In genomic region chr5:174563899-174564298, GRCh38 we compare ENCODE assay signal across 26 cellular contexts.
DNase-seq lines count a peak whose midpoint lies in the region; ATAC-seq, FAIRE-seq and TF ChIP-seq lines count a peak whose summit lies in the region.
"Had no signal": no experiment of that assay in that cellular context is flagged by ENCODE, and none has a peak within 500 bp of the region (broad histone marks: within the 10 kb centered on the region; RNA-seq: fewer than 3 reads in every experiment).

No MANE protein-coding gene starts in this region.

- no peaks in the 10 kb centered on the region for H3K79me1 ChIP-seq in H1 (ENCODE audit: low read depth, low read length)

- no peak overlapping the region for H4K5ac ChIP-seq in H1 (ENCODE audit: insufficient read length, low read depth, low read length)

- H3K4me1 ChIP-seq in BE2C = 0 out of 2 replicates have a peak, but pooled peaks cover 4% of the 10 kb centered on the region
- H3K4me1 ChIP-seq in H1 (replicated peaks in 1 of 4; ENCODE audit: control insufficient read depth in 3 of 4, insufficient read depth in 4 of 4, low read length in 3 of 4) = no peaks in the 10 kb centered on the region
- H3K4me1 ChIP-seq: Peyer's patch had no signal

- no peak overlapping the region for H3K9ac ChIP-seq in H1 (replicated peaks in 1 of 4; ENCODE audit: extremely low read depth in 1 of 4, low read depth in 3 of 4, low read length in 3 of 4)

- H3K27ac Mint-ChIP-seq in osteocyte (ENCODE audit: unreplicated experiment) = peak overlapping the region; percentile 47
- H3K27ac Mint-ChIP-seq: activated naive CD8-positive, alpha-beta T cell treated with anti-CD3 and anti-CD28 coated beads, Interleukin-2, amount 50 U/mL, for 24 hours; activated T-cell treated with anti-CD3 and anti-CD28 coated beads, Interleukin-2, amount 50 U/mL, for 24 hours had no signal

- TF ChIP-seq CTCF in BE2C (IDR thresholded peaks at IDR 0.05; ENCODE audit: low read depth, low read length) (no peak), H1 (IDR thresholded peaks at IDR 0.05; ENCODE audit: control extremely low read depth in 1 of 3, insufficient read depth in 1 of 3, low read depth in 1 of 3, low read length in 3 of 3) (no peak), osteocyte (IDR thresholded peaks at IDR 0.05) (no peak)

- TF ChIP-seq POLR2A in H1 (IDR thresholded peaks at IDR 0.05; ENCODE audit: control extremely low read depth in 1 of 2, low read depth in 2 of 2, low read length in 2 of 2) = no peak

- H2AK5ac ChIP-seq in H1 (ENCODE audit: low read depth, low read length) = no peak overlapping the region

- peaks cover 46% of the 10 kb centered on the region for H3K4me1 Mint-ChIP-seq in osteocyte (ENCODE audit: unreplicated experiment)
- H3K4me1 Mint-ChIP-seq: activated naive CD8-positive, alpha-beta T cell treated with anti-CD3 and anti-CD28 coated beads, Interleukin-2, amount 50 U/mL, for 24 hours had no signal

- H2BK15ac ChIP-seq in H1 (ENCODE audit: low read length) = no peak overlapping the region

- CTCF ChIA-PET in H1 (lab: Charles Lee; ENCODE audit: partially characterized antibody) = interaction anchor here (0.6 to 1.0 kb wide), 2 partner anchors 10 to 28 kb away, joined by 3 to 4 read pairs; no protein-coding TSS in a partner anchor

- no peak overlapping the region for H3K4me2 ChIP-seq in H1 (ENCODE audit: insufficient read depth in 1 of 2, low read depth in 2 of 2, low read length in 2 of 2)

- no peaks in the 10 kb centered on the region for H3K27me3 ChIP-seq in BE2C
- H3K27me3 ChIP-seq in H1 (replicated peaks in 1 of 4; ENCODE audit: control insufficient read depth in 3 of 4, extremely low read depth in 1 of 4, insufficient read depth in 3 of 4, low read length in 3 of 4) = no peaks in the 10 kb centered on the region
- H3K27me3 ChIP-seq: Peyer's patch had no signal

- TF ChIP-seq EP300 in H1 (IDR thresholded peaks at IDR 0.05; ENCODE audit: borderline replicate concordance in 1 of 2, low read depth in 2 of 2, low read length in 2 of 2) = no peak

- H3K27ac ChIP-seq in H1 (ENCODE audit: low read depth, low read length) = no peak overlapping the region
- H3K27ac ChIP-seq: Peyer's patch, SK-N-MC had no signal

- ATAC-seq in GM21423 (IDR thresholded peaks at IDR 0.05; ENCODE audit: unreplicated experiment) = no peak
- ATAC-seq: activated naive CD8-positive, alpha-beta T cell treated with anti-CD3 and anti-CD28 coated beads, Interleukin-2, amount 50 U/mL, for 24 hours had no signal

- H2BK20ac ChIP-seq in H1 (ENCODE audit: low read length) = no peak overlapping the region

- H3K79me2 ChIP-seq in H1 (ENCODE audit: control insufficient read depth in 1 of 2, insufficient read depth in 2 of 2, low read length in 2 of 2) = no peaks in the 10 kb centered on the region

- no peak overlapping the region for H2BK120ac ChIP-seq in H1 (replicated peaks; ENCODE audit: low read depth, low read length)

- H2BK5ac ChIP-seq in H1 (ENCODE audit: low read depth, low read length) = no peak overlapping the region

- peak overlapping the region; percentile 8; the same call in 1 of the 2 replicates for H4K8ac ChIP-seq in H1 (ENCODE audit: extremely low read depth, insufficient read depth, low read length)

- no peak overlapping the region for H4K91ac ChIP-seq in H1 (replicated peaks; ENCODE audit: insufficient read length, low read length)

- H3K36me3 ChIP-seq in BE2C (no peaks in the 10 kb centered on the region), H1 (ENCODE audit: control insufficient read depth in 2 of 4, insufficient read depth in 4 of 4, low read length in 3 of 4) (no peaks in the 10 kb centered on the region)
- H3K36me3 ChIP-seq: Peyer's patch had no signal

- no peaks in the 10 kb centered on the region for H4K20me1 ChIP-seq in H1 (replicated peaks in 1 of 2; ENCODE audit: control insufficient read depth in 1 of 2, insufficient read depth in 2 of 2, low read length in 2 of 2)

- H3K4me3 Mint-ChIP-seq in osteocyte (ENCODE audit: unreplicated experiment) = no peak overlapping the region
- H3K4me3 Mint-ChIP-seq: activated naive CD8-positive, alpha-beta T cell treated with anti-CD3 and anti-CD28 coated beads, Interleukin-2, amount 50 U/mL, for 24 hours; activated T-cell treated with anti-CD3 and anti-CD28 coated beads, Interleukin-2, amount 50 U/mL, for 24 hours; neural crest cell had no signal

- FAIRE-seq in H1 (lab: Jason Lieb, UNC) = no peak

- no peak overlapping the region for H3K23ac ChIP-seq in H1 (ENCODE audit: insufficient read length)

- H3K36me3 Mint-ChIP-seq in osteocyte (ENCODE audit: unreplicated experiment) = peaks cover 4% of the 10 kb centered on the region

- POLR2A ChIA-PET in H1 (lab: Charles Lee; ENCODE audit: partially characterized antibody) = no interaction called here

- WGBS in H1 (ENCODE audit: extremely low coverage in 1 of 2, insufficient coverage in 1 of 2, insufficient read length in 1 of 2, insufficient replicate concordance in 2 of 2, low coverage in 1 of 2, low lambda C conversion rate in 2 of 2, missing lambda C conversion rate in 1 of 2), 2 experiments = 82% methylated on average over 9 of the region's 9 CpGs; no CpG with 5 or more reads in 1 of the 2 experiments

- H3K27me3 Mint-ChIP-seq in osteocyte (ENCODE audit: unreplicated experiment) = no peaks in the 10 kb centered on the region

- H3K4me3 ChIP-seq in BE2C (ENCODE audit: low read depth, low read length) (no peak overlapping the region), H1 (ENCODE audit: extremely low read depth in 1 of 4, insufficient read depth in 2 of 4, low read depth in 3 of 4, low read length in 4 of 4) (no peak overlapping the region)
- H3K4me3 ChIP-seq: Peyer's patch, SK-N-MC had no signal

- H3K4ac ChIP-seq in H1 (replicated peaks; ENCODE audit: insufficient read length, low read depth, low read length) = no peak overlapping the region

- no peak overlapping the region for H3K18ac ChIP-seq in H1 (ENCODE audit: extremely low read depth, low read length)

- no peak overlapping the region for H3K14ac ChIP-seq in H1 (ENCODE audit: insufficient read length)

- H2BK12ac ChIP-seq in H1 (ENCODE audit: low read depth, low read length) = no peak overlapping the region

- H3K23me2 ChIP-seq in H1 (ENCODE audit: low read depth, low read length) = no peaks in the 10 kb centered on the region

- no peak for TF ChIP-seq RAD21 in H1 (IDR thresholded peaks at IDR 0.05 in 1 of 2, conservative IDR thresholded peaks at IDR 0.05 in 1 of 2; ENCODE audit: low read depth in 2 of 2, low read length in 2 of 2)

- peaks cover 8% of the 10 kb centered on the region for H3K9me3 Mint-ChIP-seq in osteocyte (ENCODE audit: unreplicated experiment)
- H3K9me3 Mint-ChIP-seq: neural crest cell had no signal

- H2AFZ ChIP-seq in H1 (ENCODE audit: low read length) = no peak overlapping the region

- no peak overlapping the region for H3K56ac ChIP-seq in H1 (replicated peaks; ENCODE audit: insufficient read length, low read depth, low read length)

- DNase-seq in BE2C (peak; percentile 51), HT-29 (ENCODE audit: low spot score) (peak; percentile 12), H1 (ENCODE audit: low read depth in 1 of 2, low spot score in 2 of 2) (no peak), osteocyte (ENCODE audit: extremely low spot score, unreplicated experiment) (no peak), retina (no peak), RPMI8226 (no peak)
- DNase-seq: ACHN; activated CD4-positive, alpha-beta T cell treated with anti-CD3 and anti-CD28 coated beads for 4 hours; activated CD8-positive, alpha-beta memory T cell treated with anti-CD3 and anti-CD28 coated beads for 24 hours; activated gamma-delta T cell treated with Interleukin-2 at 50 U/mL for 16 hours; activated naive CD8-positive, alpha-beta T cell treated with anti-CD3 and anti-CD28 coated beads, Interleukin-2, amount 50 U/mL, for 24 hours; activated T-cell treated with anti-CD3 and anti-CD28 coated beads, Interleukin-2, amount 50 U/mL, for 24 hours; C1 segment of cervical spinal cord; Calu3; effector CD4-positive, alpha-beta T cell; erythroblast; foreskin melanocyte; HCEC 1CT; KBM-7; NCI-H146; NCI-H2171 treated with DMSO at 0.1 percent for 48 hours; NCI-H526 treated with DMSO at 0.1 percent for 48 hours; Peyer's patch had no signal

- H3K9me3 ChIP-seq in BE2C (no peaks in the 10 kb centered on the region), H1 (ENCODE audit: insufficient read depth in 2 of 2, low read depth in 1 of 2, low read length in 1 of 2) (no peaks in the 10 kb centered on the region)
- H3K9me3 ChIP-seq: Peyer's patch had no signal

TF ChIP-seq in H1, 55 proteins besides CTCF, POLR2A, EP300 and RAD21:
- TF ChIP-seq SIX5 (IDR thresholded peaks at IDR 0.05; ENCODE audit: low read depth, low read length) = no peak
- no peak for TF ChIP-seq YY1 (IDR thresholded peaks at IDR 0.05; ENCODE audit: low read depth, low read length)
- no peak for TF ChIP-seq SIN3A (conservative IDR thresholded peaks at IDR 0.05 in 1 of 2, IDR thresholded peaks at IDR 0.05 in 1 of 2; ENCODE audit: low read depth in 1 of 2, low read length in 2 of 2)
- TF ChIP-seq TEAD4 (IDR thresholded peaks at IDR 0.05; ENCODE audit: low read depth, low read length) = no peak
- no peak for TF ChIP-seq SAP30 (IDR thresholded peaks at IDR 0.05; ENCODE audit: insufficient read depth, insufficient replicate concordance, low read length)
- TF ChIP-seq ASH2L (IDR thresholded peaks at IDR 0.05; ENCODE audit: low read length) = no peak
- no peak for TF ChIP-seq JUND (IDR thresholded peaks at IDR 0.05; ENCODE audit: low read length)
- no peak for TF ChIP-seq GABPA (IDR thresholded peaks at IDR 0.05; ENCODE audit: borderline replicate concordance, insufficient read depth, low read length)
- no peak for TF ChIP-seq ATF2 (IDR thresholded peaks at IDR 0.05; ENCODE audit: low read length)
- no peak for TF ChIP-seq RNF2 (IDR thresholded peaks at IDR 0.05; ENCODE audit: borderline replicate concordance, low read depth, low read length, missing control alignments, poor library complexity, severe bottlenecking)
- no peak for TF ChIP-seq ATF3 (IDR thresholded peaks at IDR 0.05; ENCODE audit: insufficient read depth, low read depth, low read length)
- no peak for TF ChIP-seq RFX5 (IDR thresholded peaks at IDR 0.05; ENCODE audit: borderline replicate concordance, low read depth, low read length)

Comparison
In these comparisons a context has a peak if more than half of its experiments do, and no peak if none do; other contexts are left out.
1. DNase-seq: peak in BE2C (single experiment) and HT-29 (single experiment); none in H1 (0 of 2), osteocyte (single experiment), retina (single experiment) and RPMI8226 (single experiment).